ENCODE assay signal across 10 cellular contexts in genomic region chr12:161823-162222, GRCh38. TPM values are rescaled to one million over a fixed set of nuclear protein-coding genes. Genes with fewer than 3 reads are reported as not detected.
"Had no signal": no experiment of that assay in that cellular context is flagged by ENCODE, and none has a peak within 500 bp of the region (broad histone marks: within the 10 kb centered on the region; RNA-seq: fewer than 3 reads in every experiment).

No MANE protein-coding gene starts in this region.

- H3K4me3 ChIP-seq: GM23248 had no signal

- FAIRE-seq: H1, H54, HTR-8/SVneo had no signal

- H3K9me3 Mint-ChIP-seq: H9 had no signal

- H2AFZ ChIP-seq: GM23248 had no signal

- H3K9ac ChIP-seq: GM23248, KMS-11 had no signal

- H3K27ac ChIP-seq: GM23248, KMS-11 had no signal

- H3K4me2 ChIP-seq: KMS-11 had no signal

- H3K36me3 Mint-ChIP-seq: IgD-negative memory B cell had no signal

- H3K27ac Mint-ChIP-seq: H9, IgD-negative memory B cell had no signal

- H3K4me3 Mint-ChIP-seq: H9, IgD-negative memory B cell had no signal

- DNase-seq: GM23248, HCEC 1CT, KBM-7 had no signal

RNA-seq across cellular contexts. Expression of gene SLC6A12, which starts 52.1 kb away (rescaled TPM):
- total RNA-seq: GM23248, HT-29 had no signal
- polyA plus RNA-seq: GM23248, IgD-negative memory B cell had no signal
